Comparison of ENCODE assay signal across 8 cellular contexts in the genomic region with DNA sequence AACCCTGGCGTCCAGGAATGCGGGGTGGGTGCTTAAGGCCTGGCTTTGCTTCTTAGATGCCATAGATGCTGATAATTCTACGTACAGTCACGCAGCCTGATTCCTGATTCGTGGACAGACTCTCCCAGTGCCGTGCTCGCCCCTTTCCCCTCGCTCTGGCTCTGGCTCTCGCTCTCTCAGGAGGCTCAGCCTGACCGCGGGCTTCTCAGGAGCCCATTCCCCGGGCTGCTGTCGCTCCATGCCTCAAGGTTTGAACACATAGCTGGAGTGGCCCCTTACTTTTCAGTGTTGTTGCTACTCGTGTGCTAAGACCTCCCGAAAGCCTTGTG. TPM values are rescaled to one million over a fixed set of nuclear protein-coding genes. Genes with fewer than 3 reads are reported as not detected.
DNase-seq lines count a peak whose midpoint lies in the region; TF ChIP-seq lines count a peak whose summit lies in the region.

No MANE protein-coding gene starts in this region.

- H3K36me3 ChIP-seq in duodenal mucosa (ENCODE audit: control insufficient read depth in 1 of 2, insufficient read depth in 2 of 2, low read length in 2 of 2) (no peaks in the 10 kb centered on the region), mesendoderm (ENCODE audit: control insufficient read depth, insufficient read depth, low read length) (no peaks in the 10 kb centered on the region), uterus (no peaks in the 10 kb centered on the region)

- peak overlapping the region; percentile 6 for H3K4me2 ChIP-seq in mesendoderm (ENCODE audit: low read length)

- H3K23ac ChIP-seq in mesendoderm (ENCODE audit: low read length), result no peak overlapping the region

- no peak overlapping the region for H2BK15ac ChIP-seq in mesendoderm (replicated peaks; ENCODE audit: low read depth)

- H3K4me1 ChIP-seq in duodenal mucosa (ENCODE audit: control insufficient read depth in 1 of 2, insufficient read depth in 2 of 2, low read length in 2 of 2), result peaks cover 0 to 5% of the 10 kb centered on the region in 2 donors
- no peaks in the 10 kb centered on the region for H3K4me1 ChIP-seq in mesendoderm (ENCODE audit: control insufficient read depth, low read depth, low read length)
- no peaks in the 10 kb centered on the region for H3K4me1 ChIP-seq in uterus

- peaks cover 15% of the 10 kb centered on the region for H3K4me1 Mint-ChIP-seq in activated CD4-positive, alpha-beta T cell treated with anti-CD3 and anti-CD28 coated beads, Interleukin-2, amount 10 ng/mL, durations not matched to agents 7 days and 5 days
- no peaks in the 10 kb centered on the region for H3K4me1 Mint-ChIP-seq in HFFc6 (ENCODE audit: low read depth)

- TF ChIP-seq POLR2A in uterus (IDR thresholded peaks at IDR 0.05), result no peak

- H3K9me3 Mint-ChIP-seq in activated CD4-positive, alpha-beta T cell treated with anti-CD3 and anti-CD28 coated beads, Interleukin-2, amount 10 ng/mL, durations not matched to agents 7 days and 5 days, result no peaks in the 10 kb centered on the region
- no peaks in the 10 kb centered on the region for H3K9me3 Mint-ChIP-seq in HFFc6

- peak overlapping the region; percentile 76 to 82 for H3K4me3 ChIP-seq in duodenal mucosa (ENCODE audit: low read depth in 1 of 2, low read length in 2 of 2)
- peak overlapping the region; percentile 21 for H3K4me3 ChIP-seq in mesendoderm (ENCODE audit: low read length)
- H3K4me3 ChIP-seq in uterus, result peak overlapping the region; percentile 38 to 68

- H4K5ac ChIP-seq in mesendoderm (ENCODE audit: low read length), result no peak overlapping the region

- H3K56ac ChIP-seq in mesendoderm (ENCODE audit: low read length), result peak overlapping the region; percentile 47

- peak overlapping the region; percentile 86 for H3K4me3 Mint-ChIP-seq in activated CD4-positive, alpha-beta T cell treated with anti-CD3 and anti-CD28 coated beads, Interleukin-2, amount 10 ng/mL, durations not matched to agents 7 days and 5 days
- H3K4me3 Mint-ChIP-seq in HFFc6, result peak overlapping the region; percentile 88

- H3K79me1 ChIP-seq in mesendoderm (ENCODE audit: low read length), result no peaks in the 10 kb centered on the region

- H4K8ac ChIP-seq in mesendoderm (ENCODE audit: low read depth, low read length), result no peak overlapping the region

- POLR2A ChIA-PET in activated CD4-positive, alpha-beta T cell treated with anti-CD3 and anti-CD28 coated beads, Interleukin-2, amount 10 ng/mL, durations not matched to agents 7 days and 5 days (lab: Charles Lee), result no interaction called here

- H2BK120ac ChIP-seq in mesendoderm (ENCODE audit: low read depth, low read length), result no peak overlapping the region

- peak overlapping the region; percentile 76 for H3K18ac ChIP-seq in mesendoderm (ENCODE audit: low read length)

- H3K9me3 ChIP-seq in duodenal mucosa (ENCODE audit: control insufficient read depth in 1 of 2, low read length in 2 of 2) (no peaks in the 10 kb centered on the region), uterus (no peaks in the 10 kb centered on the region)

- no peak overlapping the region for H3K4ac ChIP-seq in mesendoderm (ENCODE audit: low read depth, low read length)

- H3K9ac ChIP-seq in duodenal mucosa (ENCODE audit: low read depth in 1 of 2, low read length in 2 of 2) (peak overlapping the region; percentile 56 to 69), mesendoderm (ENCODE audit: low read length) (peak overlapping the region; percentile 43)

- no peaks in the 10 kb centered on the region for H3K36me3 Mint-ChIP-seq in activated CD4-positive, alpha-beta T cell treated with anti-CD3 and anti-CD28 coated beads, Interleukin-2, amount 10 ng/mL, durations not matched to agents 7 days and 5 days (ENCODE audit: low read depth)
- H3K36me3 Mint-ChIP-seq in HFFc6 (ENCODE audit: low read depth), result no peaks in the 10 kb centered on the region

- CTCF ChIA-PET in activated CD4-positive, alpha-beta T cell treated with anti-CD3 and anti-CD28 coated beads, Interleukin-2, amount 10 ng/mL, durations not matched to agents 7 days and 5 days (lab: Charles Lee), result interaction anchor here (1.4 to 1.5 kb wide), 3 partner anchors 28 to 79 kb away, joined by 3 to 4 read pairs (median 3); no protein-coding TSS in a partner anchor

- peak overlapping the region; percentile 92 for H3K27ac Mint-ChIP-seq in activated CD4-positive, alpha-beta T cell treated with anti-CD3 and anti-CD28 coated beads, Interleukin-2, amount 10 ng/mL, durations not matched to agents 7 days and 5 days
- H3K27ac Mint-ChIP-seq in HFFc6, result peak overlapping the region; percentile 70; the same call in 1 of the 2 replicates

- H3K27me3 ChIP-seq in duodenal mucosa (ENCODE audit: control insufficient read depth in 1 of 2, insufficient read depth in 2 of 2, low read length in 2 of 2), result no peaks in the 10 kb centered on the region
- no peaks in the 10 kb centered on the region for H3K27me3 ChIP-seq in mesendoderm (ENCODE audit: insufficient read depth, low read length, poor library complexity)
- H3K27me3 ChIP-seq in uterus, result no peaks in the 10 kb centered on the region

- no peak overlapping the region for H2AK5ac ChIP-seq in mesendoderm (ENCODE audit: low read length)

- no peak overlapping the region for H2BK5ac ChIP-seq in mesendoderm (ENCODE audit: low read length)

- TF ChIP-seq CTCF in HFFc6 (IDR thresholded peaks at IDR 0.05), result no peak
- TF ChIP-seq CTCF in uterus (IDR thresholded peaks at IDR 0.05), result no peak

- H3K27me3 Mint-ChIP-seq in activated CD4-positive, alpha-beta T cell treated with anti-CD3 and anti-CD28 coated beads, Interleukin-2, amount 10 ng/mL, durations not matched to agents 7 days and 5 days, result no peaks in the 10 kb centered on the region
- H3K27me3 Mint-ChIP-seq in HFFc6 (ENCODE audit: insufficient read depth), result no peaks in the 10 kb centered on the region

- no peaks in the 10 kb centered on the region for H3K79me2 ChIP-seq in mesendoderm (ENCODE audit: control insufficient read depth, insufficient read depth, low read length)

- H3K27ac ChIP-seq in duodenal mucosa (ENCODE audit: low read depth, low read length) (no peak overlapping the region), mesendoderm (ENCODE audit: low read depth, low read length) (no peak overlapping the region), uterus (peak overlapping the region; percentile 73 to 93)

- WGBS in mesendoderm (ENCODE audit: extremely low coverage, insufficient coverage, low lambda C conversion rate), result no CpG with 5 or more reads among the region's 15 CpGs

- intact Hi-C loops in uterus (cut with DNase I; ENCODE audit: low total_unique reads), result no loop called here

- DNase-seq in activated CD4-positive, alpha-beta T cell treated with anti-CD3 and anti-CD28 coated beads, Interleukin-2, amount 10 ng/mL, durations not matched to agents 7 days and 5 days, result no peak
- no peak for DNase-seq in activated CD4-positive, alpha-beta T cell treated with anti-CD3 and anti-CD28 coated beads, Interleukin-2, amount 50 U/mL, for 4 hours
- DNase-seq in HFFc6, result peak; percentile 0
- DNase-seq in NCI-H524 treated with DMSO at 0.1 percent for 48 hours (lab: John Stamatoyannopoulos, UW), result peak; percentile 28
- no peak for DNase-seq in mesendoderm
- DNase-seq in uterus, result peak in 1 of 2 donors; percentile 25
- DNase-seq in ACHN, result no peak

- in situ Hi-C loops in ACHN (cut with HindIII; ENCODE audit: low pct_ligation_motif_present, low pct_unique_long_range_greater_than_20kb, low sequenced_read_pairs), result no loop called here

RNA-seq across cellular contexts. Expression of a gene that starts 0.8 kb away (rescaled TPM):
- total RNA-seq in activated CD4-positive, alpha-beta T cell treated with anti-CD3 and anti-CD28 coated beads, Interleukin-2, amount 10 ng/mL, durations not matched to agents 7 days and 5 days, result 1 to 10 TPM; 1.6 to 1.8 TPM
- total RNA-seq in HFFc6 (2021; fragmentation: NEBNext Ultra II Directional; extraction: Animal tissue kit (Norgen Biotek cat#: 25700)), result under 1 TPM; 0.17 to 0.78 (median 0.48) TPM
- 0.90 TPM for polyA plus RNA-seq in mesendoderm (2013, experiment 1 of 2)
- 0.74 TPM for polyA plus RNA-seq in mesendoderm (2013, experiment 2 of 2)
- 10 to 100 TPM in 1 of 4 donors, 1 to 10 TPM in 2, under 1 TPM in 1; 0.88 to 17.9 (median 7.8) TPM for total RNA-seq in uterus

RNA-seq across cellular contexts. Expression of a gene that starts 59.2 kb away (rescaled TPM):
- total RNA-seq in activated CD4-positive, alpha-beta T cell treated with anti-CD3 and anti-CD28 coated beads, Interleukin-2, amount 10 ng/mL, durations not matched to agents 7 days and 5 days, result 10 to 100 TPM; 17.9 to 23.4 TPM
- total RNA-seq in HFFc6 (2021; fragmentation: NEBNext Ultra II Directional; extraction: Animal tissue kit (Norgen Biotek cat#: 25700)), result 1 to 10 TPM; 5.4 to 7.5 (median 6.4) TPM
- 21.8 TPM for polyA plus RNA-seq in mesendoderm (2013, experiment 1 of 2)
- polyA plus RNA-seq in mesendoderm (2013, experiment 2 of 2), result 21.9 TPM
- 10 to 100 TPM in 3 of 4 donors, 1 to 10 TPM in 1; 9.2 to 47.4 (median 13.3) TPM for total RNA-seq in uterus

Comparison
In these comparisons a context has a peak if more than half of its experiments do, and no peak if none do; other contexts are left out.
1. DNase-seq: peak in HFFc6 (single experiment) and NCI-H524 treated with DMSO at 0.1 percent for 48 hours (single experiment); none in activated CD4-positive, alpha-beta T cell treated with anti-CD3 and anti-CD28 coated beads, Interleukin-2, amount 10 ng/mL, durations not matched to agents 7 days and 5 days (single experiment), activated CD4-positive, alpha-beta T cell treated with anti-CD3 and anti-CD28 coated beads, Interleukin-2, amount 50 U/mL, for 4 hours (0 of 2), mesendoderm (single experiment) and ACHN (single experiment).
2. H3K27ac ChIP-seq: peak in uterus (2 of 2); none in duodenal mucosa (single experiment) and mesendoderm (single experiment).
3. H3K4me3 ChIP-seq: peak in every context shown above with its lines; median percentile 79 in duodenal mucosa; 53 in uterus; 21 in mesendoderm.